ENCODE assay signal across 9 cellular contexts in genomic region chr4:181143241-181143854, GRCh38.
DNase-seq lines count a peak whose midpoint lies in the region; ATAC-seq, FAIRE-seq and TF ChIP-seq lines count a peak whose summit lies in the region.
"Had no signal": no experiment of that assay in that cellular context is flagged by ENCODE, and none has a peak within 500 bp of the region (broad histone marks: within the 10 kb centered on the region; RNA-seq: fewer than 3 reads in every experiment).

No MANE protein-coding gene starts in this region.

- H3K9me3 ChIP-seq in gastroesophageal sphincter (no peaks in the 10 kb centered on the region), trophoblast cell (ENCODE audit: insufficient read depth, low read depth, low read length) (no peaks in the 10 kb centered on the region), upper lobe of right lung (no peaks in the 10 kb centered on the region)

- TF ChIP-seq CTCF in gastroesophageal sphincter (IDR thresholded peaks at IDR 0.05) (peak; percentile 70 to 95 (median 80)), upper lobe of right lung (IDR thresholded peaks at IDR 0.05) (peak; percentile 93)

- no peak overlapping the region for H2BK5ac ChIP-seq in trophoblast cell (ENCODE audit: low read depth, low read length, poor library complexity)

- no peak overlapping the region for H3K9ac ChIP-seq in trophoblast cell (ENCODE audit: low read length)

- no peak overlapping the region for H3K27ac ChIP-seq in gastroesophageal sphincter
- no peak overlapping the region for H3K27ac ChIP-seq in trophoblast cell (ENCODE audit: low read depth, low read length)
- no peak overlapping the region for H3K27ac ChIP-seq in upper lobe of right lung
- H3K27ac ChIP-seq: skin epidermis had no signal

- no peak overlapping the region for H3K4ac ChIP-seq in trophoblast cell (ENCODE audit: low read depth, low read length)

- H3K14ac ChIP-seq in trophoblast cell (ENCODE audit: low read length) = no peak overlapping the region

- no peak overlapping the region for H3K4me2 ChIP-seq in trophoblast cell (ENCODE audit: low read length)

- no peak overlapping the region for H2BK120ac ChIP-seq in trophoblast cell (ENCODE audit: insufficient read depth, low read length, poor library complexity)

- H3K4me3 ChIP-seq in gastroesophageal sphincter (no peak overlapping the region), trophoblast cell (ENCODE audit: low read depth, low read length) (no peak overlapping the region), upper lobe of right lung (no peak overlapping the region)
- H3K4me3 ChIP-seq: skin epidermis had no signal

- H4K8ac ChIP-seq in trophoblast cell (ENCODE audit: low read depth, low read length) = no peak overlapping the region

- no peak for TF ChIP-seq POLR2A in gastroesophageal sphincter (IDR thresholded peaks at IDR 0.05)

- ATAC-seq in GM21528 (IDR thresholded peaks at IDR 0.05; ENCODE audit: low FRiP score, unreplicated experiment) = peak; percentile 78
- no peak for ATAC-seq in gastroesophageal sphincter
- ATAC-seq in upper lobe of right lung = peak; percentile 76

- H3K36me3 ChIP-seq in gastroesophageal sphincter = no peaks in the 10 kb centered on the region
- H3K36me3 ChIP-seq in trophoblast cell (ENCODE audit: control insufficient read depth in 1 of 2, insufficient read depth in 2 of 2, low read length in 2 of 2) = no peaks in the 10 kb centered on the region
- H3K36me3 ChIP-seq in upper lobe of right lung = no peaks in the 10 kb centered on the region

- DNase-seq in HTR-8/SVneo (ENCODE audit: insufficient read length, low spot score) = peak; percentile 45
- DNase-seq in RPMI7951 (ENCODE audit: low read depth) = peak; percentile 59
- peak; percentile 27 for DNase-seq in activated effector memory CD4-positive, alpha-beta T cell treated with Interleukin-2 at 50 U/mL for 16 hours
- peak; percentile 77 to 94 for DNase-seq in trophoblast cell
- peak; percentile 77 for DNase-seq in upper lobe of right lung

- peak; percentile 89 for FAIRE-seq in G401.6 (lab: Jason Lieb, UNC)
- peak; percentile 46 for FAIRE-seq in HTR-8/SVneo (lab: Jason Lieb, UNC)

- no peak overlapping the region for H3K18ac ChIP-seq in trophoblast cell (ENCODE audit: low read length)

- TF ChIP-seq EP300 in gastroesophageal sphincter (IDR thresholded peaks at IDR 0.05) = no peak

- H4K12ac ChIP-seq in trophoblast cell (ENCODE audit: low read depth, low read length) = no peak overlapping the region

- no peak overlapping the region for H2BK12ac ChIP-seq in trophoblast cell (ENCODE audit: low read length)

- peaks cover 26% of the 10 kb centered on the region for H3K27me3 ChIP-seq in gastroesophageal sphincter
- no peaks in the 10 kb centered on the region for H3K27me3 ChIP-seq in trophoblast cell (ENCODE audit: insufficient read depth, low read length)
- no peaks in the 10 kb centered on the region for H3K27me3 ChIP-seq in upper lobe of right lung

- H2AK5ac ChIP-seq in trophoblast cell (ENCODE audit: low read length) = no peak overlapping the region

- no peak overlapping the region for H3K23ac ChIP-seq in trophoblast cell (ENCODE audit: low read length)

- no peaks in the 10 kb centered on the region for H3K4me1 ChIP-seq in gastroesophageal sphincter
- no peaks in the 10 kb centered on the region for H3K4me1 ChIP-seq in trophoblast cell (ENCODE audit: control insufficient read depth in 1 of 2, insufficient read depth in 2 of 2, low read length in 2 of 2)
- no peaks in the 10 kb centered on the region for H3K4me1 ChIP-seq in upper lobe of right lung

- H4K91ac ChIP-seq in trophoblast cell (ENCODE audit: low read depth, low read length) = no peak overlapping the region

- no peaks in the 10 kb centered on the region for H3K79me2 ChIP-seq in trophoblast cell (ENCODE audit: control insufficient read depth, insufficient read depth, low read length, poor library complexity)

- H2AFZ ChIP-seq in trophoblast cell (ENCODE audit: insufficient read depth, low read length, poor library complexity) = no peak overlapping the region

- intact Hi-C loops in upper lobe of right lung (cut with DNase I) = loop anchor here (10.0 kb wide), 1 partner anchor 381 kb away; no protein-coding TSS in a partner anchor

- H3K79me1 ChIP-seq in trophoblast cell (ENCODE audit: low read length) = no peaks in the 10 kb centered on the region

- 5 to 6% methylated on average over 8 of the region's 8 CpGs for WGBS in gastroesophageal sphincter (ENCODE audit: low coverage in 1 of 2), 2 donors
- no CpG with 5 or more reads among the region's 8 CpGs for WGBS in trophoblast cell (ENCODE audit: extremely low coverage, insufficient coverage, insufficient read length)

Comparison
In these comparisons a context has a peak if more than half of its experiments do, and no peak if none do; other contexts are left out.
1. DNase-seq: peak in every context shown above with its lines; median percentile 86 in trophoblast cell; 77 in upper lobe of right lung; 59 in RPMI7951; 45 in HTR-8/SVneo; 27 in activated effector memory CD4-positive, alpha-beta T cell treated with Interleukin-2 at 50 U/mL for 16 hours.